Comparison of ENCODE assay signal across 27 cellular contexts in genomic region chr12:31257784-31258183, GRCh38.
"Had no signal": no experiment of that assay in that cellular context is flagged by ENCODE, and none has a peak within 500 bp of the region (broad histone marks: within the 10 kb centered on the region; RNA-seq: fewer than 3 reads in every experiment).

No MANE protein-coding gene starts in this region.

- H3K9me3 ChIP-seq: ovary, psoas muscle, right lobe of liver, sigmoid colon, stomach, thoracic aorta, thyroid gland, tibial nerve, upper lobe of left lung, vagina had no signal

- H2AFZ ChIP-seq: parathyroid adenoma had no signal

- H3K4me1 ChIP-seq: parathyroid adenoma, psoas muscle, right lobe of liver, sigmoid colon, thyroid gland, tibial nerve, upper lobe of left lung, vagina had no signal

- H3K4me1 Mint-ChIP-seq: nephron progenitor cell; stimulated activated effector memory CD8-positive, alpha-beta T cell treated with anti-CD3 and anti-CD28 coated beads, Interleukin-12 subunit alpha, Interleukin-12 subunit beta, amount 100 ng/mL, for 72 hours; stimulated activated naive B cell treated with anti-CD40 and anti-IgM and Interleukin-4, amounts not matched to agents 10 μg/mL and 1 μg/mL and 100 μg/mL, for 72 hours had no signal

- H3K27me3 Mint-ChIP-seq: stimulated activated naive B cell treated with anti-CD40 and anti-IgM and Interleukin-4, amounts not matched to agents 10 μg/mL and 1 μg/mL and 100 μg/mL, for 72 hours; stimulated activated naive CD8-positive, alpha-beta T cell treated with anti-CD3 and anti-CD28 coated beads, Interleukin-15, Interleukin-2, amounts not matched to agents 100 ng/mL and 50 ng/mL, for 24 hours had no signal

- H3K27ac Mint-ChIP-seq: natural killer cell treated with Interleukin-12 subunit alpha and Interleukin-12 subunit beta and Interleukin-15 and Interleukin-18, amount 100 ng/mL, for 72 hours; nephron progenitor cell; progenitor cell of endocrine pancreas; stimulated activated effector memory CD8-positive, alpha-beta T cell treated with anti-CD3 and anti-CD28 coated beads, Interleukin-12 subunit alpha, Interleukin-12 subunit beta, amount 100 ng/mL, for 72 hours; stimulated activated naive B cell treated with anti-CD40 and anti-IgM and Interleukin-4, amounts not matched to agents 10 μg/mL and 1 μg/mL and 100 μg/mL, for 72 hours; stimulated activated naive CD8-positive, alpha-beta T cell treated with anti-CD3 and anti-CD28 coated beads, Interleukin-15, Interleukin-2, amounts not matched to agents 100 ng/mL and 50 ng/mL, for 24 hours had no signal

- H3K27me3 ChIP-seq: ovary, right lobe of liver, sigmoid colon, stomach, thyroid gland, tibial nerve, upper lobe of left lung, vagina had no signal

- H3K4me3 ChIP-seq: ovary, psoas muscle, right lobe of liver, sigmoid colon, stomach, thoracic aorta, thyroid gland, tibial nerve, upper lobe of left lung, vagina had no signal

- H3K36me3 ChIP-seq: ovary, right lobe of liver, sigmoid colon, stomach, thoracic aorta, thyroid gland, tibial nerve, upper lobe of left lung, vagina had no signal

- H3K9me3 Mint-ChIP-seq: natural killer cell treated with Interleukin-12 subunit alpha and Interleukin-12 subunit beta and Interleukin-15 and Interleukin-18, amount 100 ng/mL, for 72 hours; nephron progenitor cell; neural crest cell; stimulated activated effector memory CD8-positive, alpha-beta T cell treated with anti-CD3 and anti-CD28 coated beads, Interleukin-12 subunit alpha, Interleukin-12 subunit beta, amount 100 ng/mL, for 72 hours; stimulated activated naive B cell treated with anti-CD40 and anti-IgM and Interleukin-4, amounts not matched to agents 10 μg/mL and 1 μg/mL and 100 μg/mL, for 72 hours; stimulated activated naive CD8-positive, alpha-beta T cell treated with anti-CD3 and anti-CD28 coated beads, Interleukin-15, Interleukin-2, amounts not matched to agents 100 ng/mL and 50 ng/mL, for 24 hours had no signal

- DNase-seq: nephron progenitor cell; occipital lobe; ovary; psoas muscle; right cardiac atrium; right lobe of liver; sigmoid colon; small intestine; stimulated activated CD4-positive, alpha-beta T cell treated with anti-CD3 and anti-CD28 coated beads, Interleukin-15, amount 100 ng/mL, for 24 hours; stimulated activated CD4-positive, alpha-beta T cell treated with anti-CD3 and anti-CD28 coated beads, Interleukin-2, amount 100 ng/mL, for 24 hours; stimulated activated CD4-positive, alpha-beta T cell treated with anti-CD3 and anti-CD28 coated beads, Interleukin-2, amount 100 ng/mL, for 48 hours; stimulated activated CD4-positive, alpha-beta T cell treated with anti-CD3 and anti-CD28 coated beads, Interleukin-4, amount 100 ng/mL, for 24 hours; stimulated activated naive B cell treated with anti-CD40 and anti-IgM and Interleukin-4, amounts not matched to agents 10 μg/mL and 1 μg/mL and 100 μg/mL, for 72 hours; stimulated activated naive CD4-positive, alpha-beta T cell treated with Interleukin-2 at 50 U/mL for 16 hours; stomach; thyroid gland; trophoblast cell; upper lobe of left lung had no signal

- H3K79me2 ChIP-seq: parathyroid adenoma had no signal

- H3K36me3 Mint-ChIP-seq: natural killer cell treated with Interleukin-12 subunit alpha and Interleukin-12 subunit beta and Interleukin-15 and Interleukin-18, amount 100 ng/mL, for 72 hours; stimulated activated effector memory CD8-positive, alpha-beta T cell treated with anti-CD3 and anti-CD28 coated beads, Interleukin-12 subunit alpha, Interleukin-12 subunit beta, amount 100 ng/mL, for 72 hours had no signal

- ATAC-seq: natural killer cell treated with Interleukin-12 subunit alpha and Interleukin-12 subunit beta and Interleukin-15 and Interleukin-18, amount 100 ng/mL, for 72 hours; psoas muscle; right cardiac atrium; right lobe of liver; stimulated activated effector memory CD8-positive, alpha-beta T cell treated with anti-CD3 and anti-CD28 coated beads, Interleukin-12 subunit alpha, Interleukin-12 subunit beta, amount 100 ng/mL, for 72 hours; stimulated activated naive B cell treated with anti-CD40 and anti-IgM and Interleukin-4, amounts not matched to agents 10 μg/mL and 1 μg/mL and 100 μg/mL, for 72 hours had no signal

- H3K27ac ChIP-seq: ovary, parathyroid adenoma, psoas muscle, right lobe of liver, sigmoid colon, stomach, thoracic aorta, thyroid gland, tibial nerve, upper lobe of left lung, vagina had no signal

- H3K4me3 Mint-ChIP-seq: natural killer cell treated with Interleukin-12 subunit alpha and Interleukin-12 subunit beta and Interleukin-15 and Interleukin-18, amount 100 ng/mL, for 72 hours; nephron progenitor cell; neural crest cell; stimulated activated effector memory CD8-positive, alpha-beta T cell treated with anti-CD3 and anti-CD28 coated beads, Interleukin-12 subunit alpha, Interleukin-12 subunit beta, amount 100 ng/mL, for 72 hours; stimulated activated naive B cell treated with anti-CD40 and anti-IgM and Interleukin-4, amounts not matched to agents 10 μg/mL and 1 μg/mL and 100 μg/mL, for 72 hours; stimulated activated naive CD8-positive, alpha-beta T cell treated with anti-CD3 and anti-CD28 coated beads, Interleukin-15, Interleukin-2, amounts not matched to agents 100 ng/mL and 50 ng/mL, for 24 hours had no signal
